9 cellular contexts compared by ENCODE assay signal in the genomic region with DNA sequence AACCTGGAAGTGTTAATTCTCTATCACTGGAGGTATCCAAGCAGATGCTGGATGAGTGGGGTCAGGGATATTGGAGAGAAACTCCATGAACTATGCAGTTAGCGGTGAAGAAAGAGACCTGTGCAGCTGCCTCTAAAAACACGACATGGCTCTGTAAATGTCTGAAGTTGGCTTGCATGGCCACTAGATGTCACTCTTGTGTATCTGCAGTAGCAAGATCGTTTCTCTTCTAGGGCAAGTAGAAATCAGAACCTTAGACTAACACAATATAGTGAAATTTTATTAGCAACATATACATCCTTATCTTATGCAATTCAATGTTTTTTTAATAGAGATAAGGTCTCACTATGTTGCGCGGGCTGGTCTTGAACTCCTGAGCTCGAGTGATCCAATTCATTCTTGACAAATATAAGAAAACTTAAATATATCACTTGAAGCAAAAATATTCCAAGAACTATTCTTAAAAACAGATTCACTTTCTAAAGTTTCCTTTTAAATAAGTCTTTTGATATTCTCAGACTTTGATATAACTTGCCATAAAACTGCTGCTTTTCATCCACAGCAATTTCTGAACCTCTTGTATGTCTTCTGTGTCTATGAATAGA. TPM values are rescaled to one million over a fixed set of nuclear protein-coding genes. Genes with fewer than 3 reads are reported as not detected.
DNase-seq lines count a peak whose midpoint lies in the region; ATAC-seq lines count a peak whose summit lies in the region.
"Had no signal": no experiment of that assay in that cellular context is flagged by ENCODE, and none has a peak within 500 bp of the region (broad histone marks: within the 10 kb centered on the region; RNA-seq: fewer than 3 reads in every experiment).

No MANE protein-coding gene starts in this region.

- no peak overlapping the region for H2BK12ac ChIP-seq in trophoblast cell (ENCODE audit: low read length)

- no peak overlapping the region for H3K4me2 ChIP-seq in trophoblast cell (ENCODE audit: low read length)

- no peak overlapping the region for H3K27ac Mint-ChIP-seq in activated naive CD4-positive, alpha-beta T cell treated with anti-CD3 and anti-CD28 coated beads, Interleukin-2, amount 10 ng/mL, durations not matched to agents 7 days and 5 days
- H3K27ac Mint-ChIP-seq: activated naive CD4-positive, alpha-beta T cell treated with anti-CD3 and anti-CD28 coated beads, Interleukin-2, amount 50 U/mL, for 24 hours had no signal

- CTCF ChIA-PET in activated naive CD4-positive, alpha-beta T cell treated with anti-CD3 and anti-CD28 coated beads, Interleukin-2, amount 10 ng/mL, durations not matched to agents 7 days and 5 days (lab: Charles Lee), result interaction anchor here (0.6 to 8.3 kb wide), 16 partner anchors 9 to 803 kb away, joined by 3 to 99 read pairs (median 4); no protein-coding TSS in a partner anchor

- peaks cover 4% of the 10 kb centered on the region for H3K27me3 ChIP-seq in NT2/D1 (ENCODE audit: insufficient read depth, insufficient read length)
- H3K27me3 ChIP-seq in trophoblast cell (ENCODE audit: insufficient read depth, low read length), result no peaks in the 10 kb centered on the region

- no peak overlapping the region for H4K8ac ChIP-seq in trophoblast cell (ENCODE audit: low read depth, low read length)

- no peak overlapping the region for H3K23ac ChIP-seq in trophoblast cell (ENCODE audit: low read length)

- H3K9ac ChIP-seq in NT2/D1 (ENCODE audit: insufficient read length, low read depth) (no peak overlapping the region), trophoblast cell (ENCODE audit: low read length) (no peak overlapping the region)

- no peaks in the 10 kb centered on the region for H3K79me2 ChIP-seq in trophoblast cell (ENCODE audit: control insufficient read depth, insufficient read depth, low read length, poor library complexity)

- no peaks in the 10 kb centered on the region for H3K9me3 ChIP-seq in NT2/D1 (ENCODE audit: insufficient read depth, low read length)
- H3K9me3 ChIP-seq in trophoblast cell (ENCODE audit: insufficient read depth, low read depth, low read length), result peaks cover 2% of the 10 kb centered on the region

- H3K14ac ChIP-seq in trophoblast cell (ENCODE audit: low read length), result no peak overlapping the region

- H3K4me3 Mint-ChIP-seq in activated naive CD4-positive, alpha-beta T cell treated with anti-CD3 and anti-CD28 coated beads, Interleukin-2, amount 10 ng/mL, durations not matched to agents 7 days and 5 days, result no peak overlapping the region
- H3K4me3 Mint-ChIP-seq: activated naive CD4-positive, alpha-beta T cell treated with anti-CD3 and anti-CD28 coated beads, Interleukin-2, amount 50 U/mL, for 24 hours had no signal

- H3K36me3 ChIP-seq in NT2/D1 (ENCODE audit: insufficient read depth, insufficient read length, low read length) (no peaks in the 10 kb centered on the region), trophoblast cell (ENCODE audit: control insufficient read depth in 1 of 2, insufficient read depth in 2 of 2, low read length in 2 of 2) (no peaks in the 10 kb centered on the region)

- H3K9me3 Mint-ChIP-seq in activated naive CD4-positive, alpha-beta T cell treated with anti-CD3 and anti-CD28 coated beads, Interleukin-2, amount 10 ng/mL, durations not matched to agents 7 days and 5 days, result no peaks in the 10 kb centered on the region
- H3K9me3 Mint-ChIP-seq: activated naive CD4-positive, alpha-beta T cell treated with anti-CD3 and anti-CD28 coated beads, Interleukin-2, amount 50 U/mL, for 24 hours had no signal

- H3K27ac ChIP-seq in trophoblast cell (ENCODE audit: low read depth, low read length), result no peak overlapping the region

- no CpG with 5 or more reads among the region's 6 CpGs for WGBS in trophoblast cell (ENCODE audit: extremely low coverage, insufficient coverage, insufficient read length)

- no peak overlapping the region for H3K4me3 ChIP-seq in NT2/D1 (ENCODE audit: insufficient read length, low read depth)
- H3K4me3 ChIP-seq in trophoblast cell (ENCODE audit: low read depth, low read length), result no peak overlapping the region

- no peak overlapping the region for H2AK5ac ChIP-seq in trophoblast cell (ENCODE audit: low read length)

- no peak overlapping the region for H2BK120ac ChIP-seq in trophoblast cell (ENCODE audit: insufficient read depth, low read length, poor library complexity)

- H3K79me1 ChIP-seq in trophoblast cell (ENCODE audit: low read length), result no peaks in the 10 kb centered on the region

- H4K91ac ChIP-seq in trophoblast cell (ENCODE audit: low read depth, low read length), result no peak overlapping the region

- no peak overlapping the region for H4K12ac ChIP-seq in trophoblast cell (ENCODE audit: low read depth, low read length)

- peaks cover 3% of the 10 kb centered on the region for H3K4me1 Mint-ChIP-seq in activated naive CD4-positive, alpha-beta T cell treated with anti-CD3 and anti-CD28 coated beads, Interleukin-2, amount 10 ng/mL, durations not matched to agents 7 days and 5 days

- peak; percentile 77 for DNase-seq in DMS79 treated with DMSO at 0.1 percent for 48 hours (lab: John Stamatoyannopoulos, UW)
- DNase-seq in HuH-7 (ENCODE audit: low spot score), result peak; percentile 42
- peak; percentile 74 for DNase-seq in NT2/D1 (ENCODE audit: low read depth, low spot score)
- peak; percentile 64 for DNase-seq in activated naive CD4-positive, alpha-beta T cell treated with anti-CD3 and anti-CD28 coated beads, Interleukin-2, amount 10 ng/mL, durations not matched to agents 7 days and 5 days
- DNase-seq in glomerular visceral epithelial cell (ENCODE audit: extremely low spot score), result peak; percentile 81
- peak; percentile 65 to 93 for DNase-seq in trophoblast cell

- H3K36me3 Mint-ChIP-seq in activated naive CD4-positive, alpha-beta T cell treated with anti-CD3 and anti-CD28 coated beads, Interleukin-2, amount 10 ng/mL, durations not matched to agents 7 days and 5 days, result no peaks in the 10 kb centered on the region
- H3K36me3 Mint-ChIP-seq: activated naive CD4-positive, alpha-beta T cell treated with anti-CD3 and anti-CD28 coated beads, Interleukin-2, amount 50 U/mL, for 24 hours had no signal

- H3K27me3 Mint-ChIP-seq in activated naive CD4-positive, alpha-beta T cell treated with anti-CD3 and anti-CD28 coated beads, Interleukin-2, amount 10 ng/mL, durations not matched to agents 7 days and 5 days, result peaks cover 27% of the 10 kb centered on the region
- H3K27me3 Mint-ChIP-seq: activated naive CD4-positive, alpha-beta T cell treated with anti-CD3 and anti-CD28 coated beads, Interleukin-2, amount 50 U/mL, for 24 hours had no signal

- H3K4me1 ChIP-seq in NT2/D1 (ENCODE audit: insufficient read depth, insufficient read length), result no peaks in the 10 kb centered on the region
- peaks cover 0 to 5% of the 10 kb centered on the region in 2 experiments for H3K4me1 ChIP-seq in trophoblast cell (ENCODE audit: control insufficient read depth in 1 of 2, insufficient read depth in 2 of 2, low read length in 2 of 2)

- ATAC-seq in GM21381 (IDR thresholded peaks at IDR 0.05; ENCODE audit: unreplicated experiment) (no peak), GM18517 (IDR thresholded peaks at IDR 0.05; ENCODE audit: unreplicated experiment) (no peak)

- no peak overlapping the region for H3K18ac ChIP-seq in trophoblast cell (ENCODE audit: low read length)

- no peak overlapping the region for H3K4ac ChIP-seq in trophoblast cell (ENCODE audit: low read depth, low read length)

- H2AFZ ChIP-seq in trophoblast cell (ENCODE audit: insufficient read depth, low read length, poor library complexity), result no peak overlapping the region

- H2BK5ac ChIP-seq in trophoblast cell (ENCODE audit: low read depth, low read length, poor library complexity), result no peak overlapping the region

RNA-seq across cellular contexts. Expression of gene OR2S2, which starts 2.9 kb away (rescaled TPM):
- not detected in 2 replicates for polyA plus RNA-seq in trophoblast cell (2013)

RNA-seq across cellular contexts. Expression of gene SPAAR, which starts 45.8 kb away (rescaled TPM):
- 0.11 TPM in 2 replicates for polyA plus RNA-seq in trophoblast cell (2013)

RNA-seq across cellular contexts. Expression of gene HRCT1, which starts 49.0 kb away (rescaled TPM):
- polyA plus RNA-seq in trophoblast cell (2013), result 0.07 and 0.14 TPM in 2 replicates
